8 cellular contexts compared by ENCODE assay signal in genomic region chr1:149884433-149885363, GRCh38. TPM values are rescaled to one million over a fixed set of nuclear protein-coding genes. Genes with fewer than 3 reads are reported as not detected.
DNase-seq lines count a peak whose midpoint lies in the region; ATAC-seq and TF ChIP-seq lines count a peak whose summit lies in the region.

No MANE protein-coding gene starts in this region.

- H3K9me2 ChIP-seq in GM23248 (ENCODE audit: insufficient read depth): no peaks in the 10 kb centered on the region

- H3K36me3 ChIP-seq in BLaER1: no peaks in the 10 kb centered on the region
- no peaks in the 10 kb centered on the region for H3K36me3 ChIP-seq in GM23248 (ENCODE audit: low read depth)
- H3K36me3 ChIP-seq in body of pancreas (replicated peaks in 1 of 2; ENCODE audit: insufficient read depth in 1 of 2, low read depth in 2 of 2): no peaks in the 10 kb centered on the region
- no peaks in the 10 kb centered on the region for H3K36me3 ChIP-seq in mesenchymal stem cell (ENCODE audit: control insufficient read depth in 1 of 2, insufficient read depth in 2 of 2, low read depth in 1 of 2, low read length in 2 of 2)

- no peak overlapping the region for H3K23ac ChIP-seq in mesenchymal stem cell (ENCODE audit: low read length in 2 of 2)

- H4K20me1 ChIP-seq in BLaER1: peaks cover 35% of the 10 kb centered on the region
- no peaks in the 10 kb centered on the region for H4K20me1 ChIP-seq in GM23248 (ENCODE audit: insufficient read depth)

- no peak overlapping the region for H3K14ac ChIP-seq in mesenchymal stem cell (ENCODE audit: low read length in 2 of 2)

- peaks cover 30% of the 10 kb centered on the region for H3F3A ChIP-seq in GM23248 (ENCODE audit: insufficient read depth)

- H3K18ac ChIP-seq in mesenchymal stem cell (ENCODE audit: low read depth in 1 of 2, low read length in 2 of 2): no peak overlapping the region

- H3K4me1 ChIP-seq in BLaER1 (peaks cover 30% of the 10 kb centered on the region), GM23248 (ENCODE audit: insufficient read depth) (peaks cover 12% of the 10 kb centered on the region), body of pancreas (peaks cover 31% of the 10 kb centered on the region), mesenchymal stem cell (ENCODE audit: control insufficient read depth, insufficient read depth, low read depth, low read length) (peaks cover 2% of the 10 kb centered on the region)

- no peak overlapping the region for H3K4ac ChIP-seq in mesenchymal stem cell (ENCODE audit: low read depth in 1 of 2, low read length in 2 of 2)

- no peak overlapping the region for H2AK5ac ChIP-seq in mesenchymal stem cell (ENCODE audit: low read length, severe bottlenecking)

- peaks cover 28% of the 10 kb centered on the region for H3K79me2 ChIP-seq in GM23248 (ENCODE audit: insufficient read depth)

- H3K27me3 ChIP-seq in BLaER1: no peaks in the 10 kb centered on the region
- no peaks in the 10 kb centered on the region for H3K27me3 ChIP-seq in GM23248 (replicated peaks; ENCODE audit: insufficient read depth)
- H3K27me3 ChIP-seq in body of pancreas: no peaks in the 10 kb centered on the region
- H3K27me3 ChIP-seq in mesenchymal stem cell (ENCODE audit: control insufficient read depth in 1 of 2, insufficient read depth in 1 of 2, low read length in 2 of 2): no peaks in the 10 kb centered on the region

- ATAC-seq in body of pancreas (no peak), HG03135 (IDR thresholded peaks at IDR 0.05; ENCODE audit: unreplicated experiment) (no peak), GM21786 (IDR thresholded peaks at IDR 0.05; ENCODE audit: unreplicated experiment) (no peak)

- DNase-seq in GM23248: peak; percentile 53
- DNase-seq in NCI-H748 (lab: John Stamatoyannopoulos, UW; ENCODE audit: unreplicated experiment): peak; percentile 62
- DNase-seq in body of pancreas: peak in 1 of 4 donors; percentile 38
- peak; percentile 56 for DNase-seq in mesenchymal stem cell
- DNase-seq in DMS114 treated with DMSO at 0.1 percent for 48 hours (lab: John Stamatoyannopoulos, UW; ENCODE audit: unreplicated experiment): no peak

- H4K91ac ChIP-seq in mesenchymal stem cell (ENCODE audit: low read length): no peak overlapping the region

- H2AFZ ChIP-seq in GM23248 (peak overlapping the region; percentile 21), mesenchymal stem cell (ENCODE audit: low read depth, low read length) (no peak overlapping the region)

- H3K79me1 ChIP-seq in mesenchymal stem cell (replicated peaks; ENCODE audit: low read length, poor library complexity, severe bottlenecking): peaks cover 9% of the 10 kb centered on the region

- H4K8ac ChIP-seq in mesenchymal stem cell (ENCODE audit: low read length): no peak overlapping the region

- H3K4me2 ChIP-seq in BLaER1: peak overlapping the region; percentile 90
- peak overlapping the region; percentile 92 for H3K4me2 ChIP-seq in GM23248 (ENCODE audit: unreplicated experiment)
- H3K4me2 ChIP-seq in mesenchymal stem cell (ENCODE audit: low read length, poor library complexity, severe bottlenecking): peak overlapping the region; percentile 95

- H3K9me3 ChIP-seq in BLaER1: no peaks in the 10 kb centered on the region
- no peaks in the 10 kb centered on the region for H3K9me3 ChIP-seq in GM23248 (ENCODE audit: low read depth)
- H3K9me3 ChIP-seq in body of pancreas: no peaks in the 10 kb centered on the region
- no peaks in the 10 kb centered on the region for H3K9me3 ChIP-seq in mesenchymal stem cell (ENCODE audit: control insufficient read depth, low read length)

- TF ChIP-seq CTCF in body of pancreas (IDR thresholded peaks at IDR 0.05): no peak

- H3K4me3 ChIP-seq in BLaER1 (peak overlapping the region; percentile 77), GM23248 (peak overlapping the region; percentile 81), body of pancreas (peak overlapping the region; percentile 12 to 20), mesenchymal stem cell (ENCODE audit: insufficient read depth in 1 of 2, low read depth in 1 of 2, low read length in 2 of 2) (peak overlapping the region in 1 of 2 experiments; percentile 79)

- no peak overlapping the region for H2BK120ac ChIP-seq in mesenchymal stem cell (ENCODE audit: low read depth, low read length)

- TF ChIP-seq POLR2A in body of pancreas (IDR thresholded peaks at IDR 0.05): no peak

- peak overlapping the region; percentile 97 for H3K9ac ChIP-seq in BLaER1
- peak overlapping the region; percentile 94 for H3K9ac ChIP-seq in GM23248
- H3K9ac ChIP-seq in mesenchymal stem cell (ENCODE audit: low read length): peak overlapping the region; percentile 98

- in situ Hi-C loops in GM23248 (cut with MboI): no loop called here

- H2BK5ac ChIP-seq in mesenchymal stem cell (ENCODE audit: low read depth, low read length, poor library complexity, severe bottlenecking): no peak overlapping the region

- H3K27ac ChIP-seq in BLaER1 (peak overlapping the region; percentile 96), GM23248 (peak overlapping the region; percentile 98), body of pancreas (peak overlapping the region; percentile 81 to 100 (median 98)), mesenchymal stem cell (ENCODE audit: low read length, poor library complexity, severe bottlenecking) (peak overlapping the region; percentile 79)

- 4 to 9% methylated on average over 9 of the region's 9 CpGs for WGBS in GM23248 (ENCODE audit: low coverage in 1 of 2, low lambda C conversion rate in 2 of 2, missing lambda C conversion rate in 2 of 2), 2 experiments
- 8 to 10% methylated on average over 9 of the region's 9 CpGs for WGBS in body of pancreas, 2 donors
- WGBS in mesenchymal stem cell: 28% methylated on average over 4 of the region's 9 CpGs

- no peak overlapping the region for H2BK15ac ChIP-seq in mesenchymal stem cell (ENCODE audit: low read depth, poor library complexity, severe bottlenecking)

- no peak overlapping the region for H2BK12ac ChIP-seq in mesenchymal stem cell (ENCODE audit: low read length in 2 of 2)

- intact Hi-C loops in body of pancreas (cut with DNase I): no loop called here

RNA-seq across cellular contexts. Expression of gene BOLA1, which starts 14.7 kb away (rescaled TPM):
- 12.3 and 16.4 TPM in 2 replicates for total RNA-seq in GM23248 (2014; rRNA removed; shearing (Covaris generic))
- 18.6 and 20.1 TPM in 2 replicates for polyA plus RNA-seq in GM23248 (2016; fragmentation: Nextera tagmentation; extraction: Ambion mirVana)
- total RNA-seq in body of pancreas: 10 to 100 TPM in 1 of 2 donors, 1 to 10 TPM in 1; 9.6 to 35.5 TPM
- 5.0 TPM for polyA plus RNA-seq in mesenchymal stem cell (2013, experiment 1 of 2)
- polyA plus RNA-seq in mesenchymal stem cell (2013, experiment 2 of 2): 4.4 TPM

RNA-seq across cellular contexts. Expression of gene SV2A, which starts 32.9 kb away (rescaled TPM):
- 0.51 and 1.1 TPM in 2 replicates for total RNA-seq in GM23248 (2014; rRNA removed; shearing (Covaris generic))
- 0.36 and 0.60 TPM in 2 replicates for polyA plus RNA-seq in GM23248 (2016; fragmentation: Nextera tagmentation; extraction: Ambion mirVana)
- total RNA-seq in body of pancreas: 1 to 10 TPM in 1 of 2 donors, under 1 TPM in 1; 0.33 to 2.1 TPM
- polyA plus RNA-seq in mesenchymal stem cell (2013, experiment 1 of 2): 44.6 TPM
- 44.3 TPM for polyA plus RNA-seq in mesenchymal stem cell (2013, experiment 2 of 2)

RNA-seq across cellular contexts. Expression of gene SF3B4, which starts 42.9 kb away (rescaled TPM):
- 12.3 and 17.5 TPM in 2 replicates for total RNA-seq in GM23248 (2014; rRNA removed; shearing (Covaris generic))
- polyA plus RNA-seq in GM23248 (2016; fragmentation: Nextera tagmentation; extraction: Ambion mirVana): 98.0 and 106 TPM in 2 replicates
- 1 to 10 TPM; 4.7 to 8.2 TPM for total RNA-seq in body of pancreas
- 76.7 TPM for polyA plus RNA-seq in mesenchymal stem cell (2013, experiment 1 of 2)
- 78.0 TPM for polyA plus RNA-seq in mesenchymal stem cell (2013, experiment 2 of 2)

RNA-seq across cellular contexts. Expression of gene MTMR11, which starts 52.0 kb away (rescaled TPM):
- total RNA-seq in GM23248 (2014; rRNA removed; shearing (Covaris generic)): 7.7 and 13.1 TPM in 2 replicates
- polyA plus RNA-seq in GM23248 (2016; fragmentation: Nextera tagmentation; extraction: Ambion mirVana): 11.9 and 12.4 TPM in 2 replicates
- 10 to 100 TPM in 1 of 2 donors, 1 to 10 TPM in 1; 3.0 to 28.3 TPM for total RNA-seq in body of pancreas
- 5.1 TPM for polyA plus RNA-seq in mesenchymal stem cell (2013, experiment 1 of 2)
- polyA plus RNA-seq in mesenchymal stem cell (2013, experiment 2 of 2): 5.3 TPM
